ENCODE assay signal across 1 cellular context in genomic region chr16:73058221-73058615, GRCh38.
TF ChIP-seq lines count a peak whose summit lies in the region.

No MANE protein-coding gene starts in this region.

TF ChIP-seq in GM23338, 12 proteins besides CTCF, POLR2A, EP300 and RAD21 (continued from another document):
- no peak for TF ChIP-seq ZNF462 (CRISPR knock-in tag; IDR thresholded peaks at IDR 0.05)
- TF ChIP-seq EZH2 (IDR thresholded peaks at IDR 0.05; ENCODE audit: low read depth, unreplicated experiment), result peak; percentile 78
- TF ChIP-seq, protein P1, sequence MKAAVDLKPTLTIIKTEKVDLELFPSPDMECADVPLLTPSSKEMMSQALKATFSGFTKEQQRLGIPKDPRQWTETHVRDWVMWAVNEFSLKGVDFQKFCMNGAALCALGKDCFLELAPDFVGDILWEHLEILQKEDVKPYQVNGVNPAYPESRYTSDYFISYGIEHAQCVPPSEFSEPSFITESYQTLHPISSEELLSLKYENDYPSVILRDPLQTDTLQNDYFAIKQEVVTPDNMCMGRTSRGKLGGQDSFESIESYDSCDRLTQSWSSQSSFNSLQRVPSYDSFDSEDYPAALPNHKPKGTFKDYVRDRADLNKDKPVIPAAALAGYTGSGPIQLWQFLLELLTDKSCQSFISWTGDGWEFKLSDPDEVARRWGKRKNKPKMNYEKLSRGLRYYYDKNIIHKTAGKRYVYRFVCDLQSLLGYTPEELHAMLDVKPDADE (IDR thresholded peaks at IDR 0.05), result no peak
- no peak for TF ChIP-seq EZH2phosphoT487 (IDR thresholded peaks at IDR 0.05; ENCODE audit: unreplicated experiment)
- no peak for TF ChIP-seq JUNB (IDR thresholded peaks at IDR 0.05; ENCODE audit: unreplicated experiment)
- TF ChIP-seq CREB1 (CRISPR knock-in tag; IDR thresholded peaks at IDR 0.05; ENCODE audit: low read depth), result no peak
